ENCODE assay signal across 8 cellular contexts in the genomic region with DNA sequence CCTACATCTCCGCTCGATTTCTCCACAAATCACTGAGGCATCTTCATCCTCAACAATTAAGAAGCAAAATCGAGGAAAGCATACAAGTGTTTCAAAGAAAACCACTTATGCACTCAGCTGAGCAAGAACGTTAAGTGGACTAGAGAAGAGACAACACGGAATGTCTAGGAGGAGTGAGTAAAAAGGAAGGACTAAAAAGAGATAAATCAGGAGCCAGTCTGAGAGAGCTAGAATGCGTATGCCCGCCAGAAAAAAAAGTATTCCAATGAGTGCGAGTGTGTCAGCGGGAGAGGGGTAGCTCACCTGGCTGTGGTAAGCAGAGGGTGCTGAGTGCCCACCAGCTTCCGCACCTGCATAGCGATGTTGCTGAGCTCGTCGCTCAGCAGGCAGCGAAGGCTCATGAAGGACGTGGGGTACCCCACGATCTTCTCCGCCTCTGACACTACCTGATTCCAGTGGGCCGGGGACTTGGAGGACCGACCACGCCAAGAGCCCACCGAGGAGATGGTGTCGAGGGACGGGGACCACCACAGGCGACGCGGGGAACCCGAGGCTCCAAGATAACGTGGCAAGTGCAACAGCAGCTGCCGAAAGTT. TPM values are rescaled to one million over a fixed set of nuclear protein-coding genes. Genes with fewer than 3 reads are reported as not detected.
DNase-seq lines count a peak whose midpoint lies in the region; ATAC-seq and TF ChIP-seq lines count a peak whose summit lies in the region.

No MANE protein-coding gene starts in this region.

- DNase-seq in NCI-H2227 (lab: John Stamatoyannopoulos, UW; ENCODE audit: unreplicated experiment) (peak; percentile 25), activated T-cell treated with anti-CD3 and anti-CD28 coated beads for 4 hours (peak; percentile 6), foreskin keratinocyte (peak; percentile 12 to 36), CD1c-positive myeloid dendritic cell (ENCODE audit: extremely low spot score) (no peak)

- peak overlapping the region; percentile 78 for H2AFZ ChIP-seq in ACC112 (ENCODE audit: low read length, unreplicated experiment)

- ATAC-seq in GM18498 (IDR thresholded peaks at IDR 0.05; ENCODE audit: unreplicated experiment) (peak; percentile 31), HG02884 (IDR thresholded peaks at IDR 0.05; ENCODE audit: unreplicated experiment) (peak; percentile 19), foreskin keratinocyte (peak; percentile 51)

- H3K36me3 ChIP-seq in ACC112 (ENCODE audit: insufficient read depth, low read length) (no peaks in the 10 kb centered on the region), neutrophil (peaks cover 5% of the 10 kb centered on the region)

- H3K4me3 ChIP-seq in ACC112 (ENCODE audit: low read depth, low read length) (peak overlapping the region; percentile 96), neutrophil (ENCODE audit: low read depth in 1 of 2, low read length in 1 of 2) (peak overlapping the region; percentile 63 to 89)

- H3K79me2 ChIP-seq in ACC112 (ENCODE audit: control insufficient read depth, insufficient read depth, low read length, unreplicated experiment) = peaks cover 23% of the 10 kb centered on the region

- H3K27me3 ChIP-seq in ACC112 (ENCODE audit: insufficient read depth, low read length) (no peaks in the 10 kb centered on the region), foreskin keratinocyte (no peaks in the 10 kb centered on the region), neutrophil (no peaks in the 10 kb centered on the region)

- H3K27ac ChIP-seq in ACC112 (ENCODE audit: low read depth, low read length) (no peak overlapping the region), foreskin keratinocyte (peak overlapping the region; percentile 38), neutrophil (peak overlapping the region; percentile 95)

- TF ChIP-seq CTCF in foreskin keratinocyte (conservative IDR thresholded peaks at IDR 0.05) = no peak
- no peak for TF ChIP-seq CTCF in neutrophil (IDR thresholded peaks at IDR 0.05)

- H3K4me1 ChIP-seq in ACC112 (ENCODE audit: control insufficient read depth, insufficient read depth, low read length, unreplicated experiment) (peaks cover 9% of the 10 kb centered on the region), foreskin keratinocyte (no peaks in the 10 kb centered on the region), neutrophil (ENCODE audit: control insufficient read depth in 1 of 2, insufficient read depth in 1 of 2, low read depth in 1 of 2, low read length in 1 of 2) (peaks cover 15 to 16% of the 10 kb centered on the region in 2 experiments)

- no peaks in the 10 kb centered on the region for H3K9me3 ChIP-seq in neutrophil

RNA-seq across cellular contexts. Expression of gene PDSS2, which starts 0.6 kb away (rescaled TPM):
- total RNA-seq in foreskin keratinocyte = 12.0 and 13.1 TPM in 2 replicates
- polyA plus RNA-seq in foreskin keratinocyte = 8.7 and 9.2 TPM in 2 replicates

RNA-seq across cellular contexts. Expression of gene SOBP, which starts 31.1 kb away (rescaled TPM):
- total RNA-seq in foreskin keratinocyte = not detected in 2 replicates
- not detected in 2 replicates for polyA plus RNA-seq in foreskin keratinocyte
